In genomic region chr2:174326880-174327558, GRCh38 we compare ENCODE assay signal across 8 cellular contexts. TPM values are rescaled to one million over a fixed set of nuclear protein-coding genes. Genes with fewer than 3 reads are reported as not detected.
DNase-seq lines count a peak whose midpoint lies in the region; ATAC-seq and TF ChIP-seq lines count a peak whose summit lies in the region.

No MANE protein-coding gene starts in this region.

- TF ChIP-seq CTCF in astrocyte of the cerebellum (IDR thresholded peaks at IDR 0.05; ENCODE audit: low read depth, low read length, missing control alignments) (no peak), lower leg skin (IDR thresholded peaks at IDR 0.05) (no peak)

- intact Hi-C loops in Right ventricle myocardium inferior (cut with DNase I): no loop called here
- intact Hi-C loops in cardiac septum (cut with DNase I): loop anchor here (5.0 kb wide), 1 partner anchor 170 kb away; no protein-coding TSS in a partner anchor
- intact Hi-C loops in lower leg skin (cut with DNase I; ENCODE audit: low total_unique reads): no loop called here

- no peaks in the 10 kb centered on the region for H3K36me3 ChIP-seq in urinary bladder (ENCODE audit: insufficient read depth)

- H3K27ac ChIP-seq in urinary bladder (ENCODE audit: low read depth): no peak overlapping the region

- 7 to 8% methylated on average over 31 to 35 of the region's 38 CpGs for WGBS in lower leg skin, 2 donors
- 4% methylated on average over 38 of the region's 38 CpGs for WGBS in urinary bladder

- in situ Hi-C loops in astrocyte of the cerebellum (cut with HindIII; ENCODE audit: low sequenced_read_pairs): loop anchor here (25.0 kb wide), 1 partner anchor 915 kb away; no protein-coding TSS in a partner anchor
- in situ Hi-C loops in KBM-7 (cut with MboI; ENCODE audit: low pct_unique_long_range_greater_than_20kb, low sequenced_read_pairs): no loop called here

- DNase-seq in Right ventricle myocardium inferior (ENCODE audit: missing footprints) (peak; percentile 77), cardiac septum (ENCODE audit: low spot score) (no peak), astrocyte of the cerebellum (ENCODE audit: low read depth) (no peak), lower leg skin (ENCODE audit: low spot score in 2 of 2) (no peak), KBM-7 (no peak), H4 (ENCODE audit: low spot score) (no peak)

- H3K4me3 ChIP-seq in astrocyte of the cerebellum (ENCODE audit: low read depth, low read length) (peak overlapping the region; percentile 43), lower leg skin (ENCODE audit: low read depth, poor library complexity, severe bottlenecking) (peak overlapping the region; percentile 17), urinary bladder (ENCODE audit: low read depth, low read length) (peak overlapping the region; percentile 41)

- no peak for TF ChIP-seq POLR2A in lower leg skin (IDR thresholded peaks at IDR 0.05)

- ATAC-seq in Right ventricle myocardium inferior (no peak), GM21576 (IDR thresholded peaks at IDR 0.05; ENCODE audit: unreplicated experiment) (no peak)

- no peaks in the 10 kb centered on the region for H3K4me1 ChIP-seq in urinary bladder (ENCODE audit: insufficient read depth)

RNA-seq across cellular contexts. Expression of gene SP9, which starts 7.7 kb away (rescaled TPM):
- total RNA-seq in Right ventricle myocardium inferior (not detected), cardiac septum (not detected), lower leg skin (1 to 10 TPM in 1 of 4 donors, not detected in 3; 1.7 TPM), urinary bladder (not detected)
- polyA plus RNA-seq in urinary bladder: not detected
- 0.10 TPM in 2 replicates for total RNA-seq in H4 (2014; rRNA removed; shearing (Covaris generic))
